ENCODE assay signal across 1 cellular context in genomic region chr19:17777840-17778620, GRCh38.
TF ChIP-seq lines count a peak whose summit lies in the region.

No MANE protein-coding gene starts in this region.

TF ChIP-seq in K562, 482 proteins besides CTCF, POLR2A, EP300 and RAD21 (continued from another document):
- TF ChIP-seq ZNF407 (IDR thresholded peaks at IDR 0.05; ENCODE audit: low read depth), result no peak
- TF ChIP-seq MCM2 (IDR thresholded peaks at IDR 0.05; ENCODE audit: low read depth), result no peak
- TF ChIP-seq POLR2B (IDR thresholded peaks at IDR 0.05; ENCODE audit: low read depth, partially characterized antibody), result peak; percentile 55
- TF ChIP-seq ZNF239 (CRISPR knock-in tag; IDR thresholded peaks at IDR 0.05), result no peak
- TF ChIP-seq FOXM1 (IDR thresholded peaks at IDR 0.05; ENCODE audit: low read depth), result no peak
- no peak for TF ChIP-seq FOXM1 (CRISPR knock-in tag; IDR thresholded peaks at IDR 0.05; ENCODE audit: low read depth)
- no peak for TF ChIP-seq MTA3 (IDR thresholded peaks at IDR 0.05; ENCODE audit: borderline replicate concordance)
- TF ChIP-seq ZNF121 (CRISPR knock-in tag; conservative IDR thresholded peaks at IDR 0.05), result peak; percentile 83
- TF ChIP-seq ZNF644 (tag; IDR thresholded peaks at IDR 0.05; ENCODE audit: low read depth), result no peak
- TF ChIP-seq CBFA2T3 (IDR thresholded peaks at IDR 0.05), result 0 out of 2 replicates have a peak, but pooled peaks have one; percentile 32
- TF ChIP-seq SP1 (CRISPR knock-in tag; IDR thresholded peaks at IDR 0.05), result peak; percentile 31; the same call in 1 of the 2 replicates
- no peak for TF ChIP-seq ZNF778 (CRISPR knock-in tag; IDR thresholded peaks at IDR 0.05)
- peak in 1 of 2 experiments; percentile 38; a peak in 1 of 4 replicates for TF ChIP-seq MLLT1 (IDR thresholded peaks at IDR 0.05)
- peak in 1 of 2 experiments; percentile 31; a peak in 1 of 4 replicates for TF ChIP-seq MAZ (CRISPR knock-in tag; conservative IDR thresholded peaks at IDR 0.05 in 1 of 2, IDR thresholded peaks at IDR 0.05 in 1 of 2)
- no peak for TF ChIP-seq NR2C1 (IDR thresholded peaks at IDR 0.05)
- no peak for TF ChIP-seq NR2C1 (tag; IDR thresholded peaks at IDR 0.05)
- TF ChIP-seq KDM1A (IDR thresholded peaks at IDR 0.05), result peak in 1 of 2 experiments; percentile 43; a peak in 1 of 4 replicates
- no peak for TF ChIP-seq ZMIZ1 (IDR thresholded peaks at IDR 0.05; ENCODE audit: low read depth in 2 of 2, low read length in 2 of 2)
- TF ChIP-seq CTBP1 (IDR thresholded peaks at IDR 0.05; ENCODE audit: borderline replicate concordance), result peak; percentile 58; the same call in 1 of the 2 replicates
- no peak for TF ChIP-seq ZNF77 (CRISPR knock-in tag; IDR thresholded peaks at IDR 0.05)
- 0 out of 2 replicates have a peak, but pooled peaks have one; percentile 3 for TF ChIP-seq CBFA2T2 (conservative IDR thresholded peaks at IDR 0.05)
- TF ChIP-seq ZNF785 (CRISPR knock-in tag; IDR thresholded peaks at IDR 0.05), result no peak
- no peak for TF ChIP-seq ZNF282 (CRISPR knock-in tag; IDR thresholded peaks at IDR 0.05)
- no peak for TF ChIP-seq RBM25 (IDR thresholded peaks at IDR 0.05; ENCODE audit: low read depth, low read length, severe bottlenecking)
